In genomic region chr11:8105133-8105532, GRCh38 we compare ENCODE assay signal across 24 cellular contexts. TPM values are rescaled to one million over a fixed set of nuclear protein-coding genes. Genes with fewer than 3 reads are reported as not detected.
DNase-seq lines count a peak whose midpoint lies in the region; ATAC-seq and TF ChIP-seq lines count a peak whose summit lies in the region.
"Had no signal": no experiment of that assay in that cellular context is flagged by ENCODE, and none has a peak within 500 bp of the region (broad histone marks: within the 10 kb centered on the region; RNA-seq: fewer than 3 reads in every experiment).

No MANE protein-coding gene starts in this region.

- no peak overlapping the region for H3K4me3 ChIP-seq in dorsolateral prefrontal cortex
- no peak overlapping the region for H3K4me3 ChIP-seq in psoas muscle
- no peak overlapping the region for H3K4me3 ChIP-seq in esophagus squamous epithelium
- H3K4me3 ChIP-seq: BLaER1, GM12878 had no signal

- TF ChIP-seq POLR2A in esophagus squamous epithelium (IDR thresholded peaks at IDR 0.05): no peak

- H3K27ac ChIP-seq in dorsolateral prefrontal cortex (peak overlapping the region in 34 of 59 donors; percentile 7 to 77 (median 42)), temporal lobe (ENCODE audit: low read depth, low read length) (peak overlapping the region; percentile 41), psoas muscle (no peak overlapping the region), esophagus squamous epithelium (no peak overlapping the region)
- H3K27ac ChIP-seq: BLaER1 had no signal

- WGBS in psoas muscle, 3 donors: 79 to 83% (median 79%) methylated on average over 4 of the region's 4 CpGs
- 87 to 100% methylated on average over 2 to 3 of the region's 4 CpGs for WGBS in esophagus squamous epithelium, 2 donors

- TF ChIP-seq CTCF in chondrocyte (IDR thresholded peaks at IDR 0.05) (no peak), dorsolateral prefrontal cortex (IDR thresholded peaks at IDR 0.05 in 54 of 56, conservative IDR thresholded peaks at IDR 0.05 in 2 of 56; ENCODE audit: low read depth in 1 of 56, partially characterized antibody in 56 of 56) (no peak), psoas muscle (IDR thresholded peaks at IDR 0.05) (no peak), esophagus squamous epithelium (IDR thresholded peaks at IDR 0.05) (no peak)

- no peaks in the 10 kb centered on the region for H3K27me3 ChIP-seq in dorsolateral prefrontal cortex
- no peaks in the 10 kb centered on the region for H3K27me3 ChIP-seq in psoas muscle (ENCODE audit: insufficient read depth in 3 of 3, low read length in 2 of 3)
- H3K27me3 ChIP-seq in esophagus squamous epithelium: no peaks in the 10 kb centered on the region
- H3K27me3 ChIP-seq: BE2C, BLaER1 had no signal

- no peaks in the 10 kb centered on the region for H3K27me3 Mint-ChIP-seq in chondrocyte (ENCODE audit: low read depth)
- no peaks in the 10 kb centered on the region for H3K27me3 Mint-ChIP-seq in activated naive CD8-positive, alpha-beta T cell treated with anti-CD3 and anti-CD28 coated beads, Interleukin-2, amount 50 U/mL, for 24 hours
- H3K27me3 Mint-ChIP-seq: CD4-positive, alpha-beta memory T cell; CD4-positive, CD25-positive, alpha-beta regulatory T cell; CD8-positive, alpha-beta memory T cell had no signal

- DNase-seq in chondrocyte (ENCODE audit: low spot score): no peak
- DNase-seq in dorsolateral prefrontal cortex: peak in 1 of 10 donors; percentile 8
- no peak for DNase-seq in psoas muscle
- no peak for DNase-seq in activated naive CD8-positive, alpha-beta T cell treated with anti-CD3 and anti-CD28 coated beads, Interleukin-2, amount 50 U/mL, for 24 hours
- DNase-seq in esophagus squamous epithelium (lab: John Stamatoyannopoulos, UW): no peak
- DNase-seq: 8988T; ACHN; BE2C; C1 segment of cervical spinal cord; CD4-positive, alpha-beta memory T cell; CD4-positive, CD25-positive, alpha-beta regulatory T cell; CD8-positive, alpha-beta memory T cell; COR-L47; DMS 273 treated with DMSO at 0.1 percent for 48 hours; DMS153; DMS53; DMS79; DND-41; EL; GDM1 had no signal

- H3K4me3 Mint-ChIP-seq in chondrocyte (ENCODE audit: unreplicated experiment): no peak overlapping the region
- H3K4me3 Mint-ChIP-seq in activated naive CD8-positive, alpha-beta T cell treated with anti-CD3 and anti-CD28 coated beads, Interleukin-2, amount 50 U/mL, for 24 hours: no peak overlapping the region
- H3K4me3 Mint-ChIP-seq: CD14-positive monocyte; CD4-positive, alpha-beta memory T cell; CD4-positive, CD25-positive, alpha-beta regulatory T cell; CD8-positive, alpha-beta memory T cell had no signal

- peaks cover 24% of the 10 kb centered on the region for H3K4me1 ChIP-seq in psoas muscle
- H3K4me1 ChIP-seq in esophagus squamous epithelium: no peaks in the 10 kb centered on the region
- H3K4me1 ChIP-seq: BE2C, BLaER1 had no signal

- H3K9me3 ChIP-seq in psoas muscle: no peaks in the 10 kb centered on the region
- no peaks in the 10 kb centered on the region for H3K9me3 ChIP-seq in esophagus squamous epithelium
- H3K9me3 ChIP-seq: BE2C, BLaER1 had no signal

- peak overlapping the region; percentile 59 for H3K27ac Mint-ChIP-seq in chondrocyte (ENCODE audit: unreplicated experiment)
- H3K27ac Mint-ChIP-seq in activated naive CD8-positive, alpha-beta T cell treated with anti-CD3 and anti-CD28 coated beads, Interleukin-2, amount 50 U/mL, for 24 hours: no peak overlapping the region
- H3K27ac Mint-ChIP-seq: CD14-positive monocyte; CD4-positive, alpha-beta memory T cell had no signal

- peaks cover 0 to 5% of the 10 kb centered on the region in 2 donors for H3K36me3 ChIP-seq in psoas muscle (ENCODE audit: insufficient read depth in 1 of 2, low read depth in 1 of 2)
- H3K36me3 ChIP-seq in esophagus squamous epithelium: peaks cover 0 to 89% (median 0%) of the 10 kb centered on the region in 3 donors

- no peak for ATAC-seq in psoas muscle
- no peak for ATAC-seq in activated naive CD8-positive, alpha-beta T cell treated with anti-CD3 and anti-CD28 coated beads, Interleukin-2, amount 50 U/mL, for 24 hours
- ATAC-seq: GM12878 had no signal

- intact Hi-C loops in dorsolateral prefrontal cortex (cut with DNase I): no loop called here
- intact Hi-C loops in psoas muscle (cut with DNase I): no loop called here
- intact Hi-C loops in esophagus squamous epithelium (cut with DNase I): no loop called here

- no peaks in the 10 kb centered on the region for H3K9me3 Mint-ChIP-seq in chondrocyte (ENCODE audit: low read depth)
- H3K9me3 Mint-ChIP-seq in activated naive CD8-positive, alpha-beta T cell treated with anti-CD3 and anti-CD28 coated beads, Interleukin-2, amount 50 U/mL, for 24 hours: no peaks in the 10 kb centered on the region
- H3K9me3 Mint-ChIP-seq: CD14-positive monocyte; CD4-positive, alpha-beta memory T cell; CD4-positive, CD25-positive, alpha-beta regulatory T cell; CD8-positive, alpha-beta memory T cell had no signal

- H3K36me3 Mint-ChIP-seq in chondrocyte (ENCODE audit: low read depth): peaks cover 8% of the 10 kb centered on the region
- H3K36me3 Mint-ChIP-seq in activated naive CD8-positive, alpha-beta T cell treated with anti-CD3 and anti-CD28 coated beads, Interleukin-2, amount 50 U/mL, for 24 hours (ENCODE audit: low read depth): no peaks in the 10 kb centered on the region
- H3K36me3 Mint-ChIP-seq: CD14-positive monocyte; CD4-positive, CD25-positive, alpha-beta regulatory T cell had no signal

- H3K4me1 Mint-ChIP-seq in chondrocyte (ENCODE audit: low read depth): peaks cover 7% of the 10 kb centered on the region
- no peaks in the 10 kb centered on the region for H3K4me1 Mint-ChIP-seq in activated naive CD8-positive, alpha-beta T cell treated with anti-CD3 and anti-CD28 coated beads, Interleukin-2, amount 50 U/mL, for 24 hours
- H3K4me1 Mint-ChIP-seq: CD14-positive monocyte; CD4-positive, alpha-beta memory T cell; CD8-positive, alpha-beta memory T cell had no signal

RNA-seq across cellular contexts. Expression of gene TUB, which starts 24.1 kb away (rescaled TPM):
- total RNA-seq in chondrocyte: 14.1 to 17.2 TPM (median 14.3 TPM) in 3 replicates
- 100 to 1,000 TPM in 2 of 120 experiments, 10 to 100 TPM in 118; 24.6 to 104 (median 74.6) TPM for total RNA-seq in dorsolateral prefrontal cortex
- 77.0 TPM for total RNA-seq in temporal lobe
- total RNA-seq in psoas muscle: 1 to 10 TPM in 3 of 4 donors, under 1 TPM in 1; 0.91 to 4.6 (median 1.3) TPM
- under 1 TPM; 0.25 to 0.51 (median 0.39) TPM for polyA plus RNA-seq in psoas muscle
- total RNA-seq in esophagus squamous epithelium: 1 to 10 TPM; 1.7 to 6.1 (median 2.4) TPM
- total RNA-seq: GM12878 had no signal
- polyA plus RNA-seq: CD14-positive monocyte; CD8-positive, alpha-beta memory T cell had no signal

Comparison
In these comparisons a context has a peak if more than half of its experiments do, and no peak if none do; other contexts are left out.
1. H3K27ac ChIP-seq: peak in dorsolateral prefrontal cortex (34 of 59) and temporal lobe (single experiment); none in psoas muscle (single experiment) and esophagus squamous epithelium (0 of 4).